Comparison of ENCODE assay signal across 15 cellular contexts in genomic region chr6:50818673-50819072, GRCh38. TPM values are rescaled to one million over a fixed set of nuclear protein-coding genes. Genes with fewer than 3 reads are reported as not detected.
DNase-seq lines count a peak whose midpoint lies in the region; ATAC-seq, FAIRE-seq and TF ChIP-seq lines count a peak whose summit lies in the region.
"Had no signal": no experiment of that assay in that cellular context is flagged by ENCODE, and none has a peak within 500 bp of the region (broad histone marks: within the 10 kb centered on the region; RNA-seq: fewer than 3 reads in every experiment).

TFAP2B (plus strand) TSS chr6:50818871; CDS start chr6:50818892, 21 bp downstream.

- H3K4me3 Mint-ChIP-seq in CD4-positive, alpha-beta T cell: peak within 1 kb of the TSS; percentile 30
- H3K4me3 Mint-ChIP-seq in T-helper 17 cell (peak within 1 kb of the TSS; percentile 37), HFFc6 (no peak within 1 kb of the TSS)
- H3K4me3 Mint-ChIP-seq: T-helper 2 cell treated with Interferon-gamma antibody and Interleukin-4, amounts not matched to agents 5 μg/mL and 100 μg/mL, for 36 hours had no signal

- H3K4me3 ChIP-seq in neutrophil (ENCODE audit: low read depth in 1 of 2, low read length in 1 of 2): peak within 1 kb of the TSS; percentile 21 to 50
- H3K4me3 ChIP-seq: BLaER1 treated with 17β-estradiol and CSF1 and Interleukin-3, amounts not matched to agents 10 nM and 100 nM had no signal

- no peak for ATAC-seq in CD4-positive, alpha-beta T cell (ENCODE audit: poor library complexity)
- no peak for ATAC-seq in T-helper 17 cell
- ATAC-seq in GM18511 (IDR thresholded peaks at IDR 0.05; ENCODE audit: unreplicated experiment): no peak
- ATAC-seq: HCT116 had no signal

- no peak for TF ChIP-seq CTCF in CD4-positive, alpha-beta T cell (IDR thresholded peaks at IDR 0.05)
- TF ChIP-seq CTCF in neutrophil (IDR thresholded peaks at IDR 0.05) (no peak), HFFc6 (IDR thresholded peaks at IDR 0.05) (no peak)

- peaks cover 78% of the 10 kb centered on the region for H3K27me3 ChIP-seq in CD4-positive, alpha-beta T cell (ENCODE audit: control insufficient read depth, insufficient read depth, low read length)
- H3K27me3 ChIP-seq in neutrophil: peaks cover 99% of the 10 kb centered on the region

- no peaks in the 10 kb centered on the region for H3K36me3 ChIP-seq in neutrophil
- H3K36me3 ChIP-seq: BLaER1 treated with 17β-estradiol and CSF1 and Interleukin-3, amounts not matched to agents 10 nM and 100 nM had no signal

- peaks cover 11 to 16% of the 10 kb centered on the region in 2 experiments for H3K4me1 ChIP-seq in neutrophil (ENCODE audit: control insufficient read depth in 1 of 2, insufficient read depth in 1 of 2, low read depth in 1 of 2, low read length in 1 of 2)
- H3K4me1 ChIP-seq: BLaER1 treated with 17β-estradiol and CSF1 and Interleukin-3, amounts not matched to agents 10 nM and 100 nM had no signal

- POLR2A ChIA-PET in CD4-positive, alpha-beta T cell (lab: Charles Lee): no interaction called here

- H3K9me3 Mint-ChIP-seq in CD4-positive, alpha-beta T cell: no peaks in the 10 kb centered on the region
- H3K9me3 Mint-ChIP-seq in HFFc6: no peaks in the 10 kb centered on the region
- H3K9me3 Mint-ChIP-seq: T-helper 2 cell treated with Interferon-gamma antibody and Interleukin-4, amounts not matched to agents 5 μg/mL and 100 μg/mL, for 36 hours had no signal

- H3K36me3 Mint-ChIP-seq in CD4-positive, alpha-beta T cell (ENCODE audit: low read depth): no peaks in the 10 kb centered on the region
- H3K36me3 Mint-ChIP-seq in T-helper 17 cell (ENCODE audit: low read depth): peaks cover 11% of the 10 kb centered on the region
- H3K36me3 Mint-ChIP-seq in HFFc6 (ENCODE audit: low read depth): no peaks in the 10 kb centered on the region

- CTCF ChIA-PET in CD4-positive, alpha-beta T cell (lab: Charles Lee): no interaction called here

- intact Hi-C loops in CD4-positive, alpha-beta T cell (cut with DNase I, micrococcal nuclease): loop anchor here in 1 of 2 experiments (5.0 kb wide), 1 partner anchor 1199 kb away; no protein-coding TSS in a partner anchor

- no peak within 1 kb of the TSS for H3K27ac ChIP-seq in CD4-positive, alpha-beta T cell (ENCODE audit: low read depth, low read length)
- no peak within 1 kb of the TSS for H3K27ac ChIP-seq in neutrophil
- H3K27ac ChIP-seq: BLaER1 treated with 17β-estradiol and CSF1 and Interleukin-3, amounts not matched to agents 10 nM and 100 nM had no signal

- no peak for FAIRE-seq in frontal cortex (lab: Jason Lieb, UNC)
- FAIRE-seq: islet of Langerhans had no signal

- H3K27ac Mint-ChIP-seq in CD4-positive, alpha-beta T cell: no peak within 1 kb of the TSS
- H3K27ac Mint-ChIP-seq in T-helper 17 cell: no peak within 1 kb of the TSS
- H3K27ac Mint-ChIP-seq in HFFc6: no peak within 1 kb of the TSS
- H3K27ac Mint-ChIP-seq: T-helper 2 cell treated with Interferon-gamma antibody and Interleukin-4, amounts not matched to agents 5 μg/mL and 100 μg/mL, for 36 hours had no signal

- H3K4me1 Mint-ChIP-seq in CD4-positive, alpha-beta T cell (ENCODE audit: low read depth): peaks cover 23% of the 10 kb centered on the region
- H3K4me1 Mint-ChIP-seq in T-helper 17 cell (peaks cover 15% of the 10 kb centered on the region), HFFc6 (ENCODE audit: low read depth) (peaks cover 10% of the 10 kb centered on the region)

- peaks cover 92% of the 10 kb centered on the region for H3K27me3 Mint-ChIP-seq in CD4-positive, alpha-beta T cell
- peaks cover 78% of the 10 kb centered on the region for H3K27me3 Mint-ChIP-seq in T-helper 17 cell
- peaks cover 48% of the 10 kb centered on the region for H3K27me3 Mint-ChIP-seq in HFFc6 (ENCODE audit: insufficient read depth)

- DNase-seq in CD4-positive, alpha-beta T cell: no peak
- DNase-seq in T-helper 17 cell: no peak
- peak; percentile 65 for DNase-seq in fibroblast of the conjunctiva (ENCODE audit: low read depth)
- DNase-seq in frontal cortex (ENCODE audit: low spot score in 2 of 2): no peak
- no peak for DNase-seq in HFFc6
- no peak for DNase-seq in OCI-M1 (lab: John Stamatoyannopoulos, UW)
- DNase-seq: NCI-H2081 treated with DMSO at 0.1 percent for 48 hours, substantia nigra had no signal

- H3K9me3 ChIP-seq in CD4-positive, alpha-beta T cell (ENCODE audit: control insufficient read depth, low read length): no peaks in the 10 kb centered on the region
- H3K9me3 ChIP-seq in T-helper 17 cell (ENCODE audit: control insufficient read depth, low read length, poor library complexity, severe bottlenecking): no peaks in the 10 kb centered on the region
- H3K9me3 ChIP-seq in neutrophil: no peaks in the 10 kb centered on the region

RNA-seq across cellular contexts. Expression of gene TFAP2B, which starts in this region (rescaled TPM):
- total RNA-seq in CD4-positive, alpha-beta T cell: not detected
- total RNA-seq in T-helper 17 cell (not detected), frontal cortex (not detected)
- total RNA-seq in HFFc6 (2021; fragmentation: NEBNext Ultra II Directional; extraction: Animal tissue kit (Norgen Biotek cat#: 25700)): not detected
- total RNA-seq: posterior vena cava had no signal
